ENCODE assay signal across 26 cellular contexts in genomic region chr1:202268032-202268431, GRCh38.
DNase-seq lines count a peak whose midpoint lies in the region; ATAC-seq and TF ChIP-seq lines count a peak whose summit lies in the region.
"Had no signal": no experiment of that assay in that cellular context is flagged by ENCODE, and none has a peak within 500 bp of the region (broad histone marks: within the 10 kb centered on the region; RNA-seq: fewer than 3 reads in every experiment).

No MANE protein-coding gene starts in this region.

- peak in 2 of 3 experiments; percentile 56 to 64 for DNase-seq in NCI-H1417 (lab: John Stamatoyannopoulos, UW)
- DNase-seq in NCI-H1417 treated with DMSO at 0.1 percent for 48 hours (lab: John Stamatoyannopoulos, UW) = no peak
- DNase-seq in cardiac septum (ENCODE audit: low spot score) = peak; percentile 66
- DNase-seq in heart left ventricle = no peak
- DNase-seq in mesenteric fat pad (ENCODE audit: low spot score) = peak; percentile 65
- no peak for DNase-seq in SHP77 treated with DMSO at 0.1 percent for 48 hours (lab: John Stamatoyannopoulos, UW)
- DNase-seq in dermis blood vessel endothelial cell = no peak
- DNase-seq: ACHN; C1 segment of cervical spinal cord; CD8-positive, alpha-beta T cell; DND-41; GM23248; NCI-H1105; NCI-H1694; NCI-H2081; NCI-H446 treated with DMSO at 0.1 percent for 48 hours; NCI-H748 treated with DMSO at 0.1 percent for 48 hours; PC-9; RPMI8226; SIG-M5; SK-N-SH had no signal

- H3K9me3 ChIP-seq in heart left ventricle = no peaks in the 10 kb centered on the region
- H3K9me3 ChIP-seq: HAP-1, SK-N-SH had no signal

- H3K27me3 ChIP-seq in heart left ventricle = peaks cover 0 to 28% (median 6%) of the 10 kb centered on the region in 9 donors

- WGBS in heart left ventricle, 4 donors = 80 to 88% (median 84%) methylated on average over 11 to 13 of the region's 13 CpGs

- H3K36me3 ChIP-seq in heart left ventricle = no peaks in the 10 kb centered on the region
- H3K36me3 ChIP-seq: HAP-1 had no signal

- no peak for TF ChIP-seq CTCF in heart left ventricle (IDR thresholded peaks at IDR 0.05)

- no peak for ATAC-seq in heart left ventricle
- no peak for ATAC-seq in GM21786 (IDR thresholded peaks at IDR 0.05; ENCODE audit: unreplicated experiment)
- ATAC-seq: CD8-positive, alpha-beta T cell; GM12878 had no signal

- peaks cover 0 to 6% (median 0%) of the 10 kb centered on the region in 12 donors for H3K4me1 ChIP-seq in heart left ventricle
- H3K4me1 ChIP-seq: HAP-1 had no signal

- intact Hi-C loops in cardiac septum (cut with DNase I) = no loop called here
- intact Hi-C loops in heart left ventricle (cut with DNase I) = no loop called here

- TF ChIP-seq POLR2A in heart left ventricle (IDR thresholded peaks at IDR 0.05) = no peak

- no peak overlapping the region for H3K27ac ChIP-seq in heart left ventricle
- H3K27ac ChIP-seq: 22Rv1, GM23248, KMS-11, PC-9 had no signal

- no peak overlapping the region for H3K4me3 ChIP-seq in heart left ventricle
- H3K4me3 ChIP-seq: GM12878, GM23248, HAP-1, PC-9 had no signal

Comparison
In these comparisons a context has a peak if more than half of its experiments do, and no peak if none do; other contexts are left out.
1. DNase-seq: peak in NCI-H1417 (2 of 3), cardiac septum (single experiment) and mesenteric fat pad (single experiment); none in NCI-H1417 treated with DMSO at 0.1 percent for 48 hours (single experiment), heart left ventricle (0 of 5), SHP77 treated with DMSO at 0.1 percent for 48 hours (single experiment) and dermis blood vessel endothelial cell (single experiment).